In genomic region chr4:23969635-23970034, GRCh38 we compare ENCODE assay signal across 20 cellular contexts.
DNase-seq lines count a peak whose midpoint lies in the region; ATAC-seq and TF ChIP-seq lines count a peak whose summit lies in the region.
"Had no signal": no experiment of that assay in that cellular context is flagged by ENCODE, and none has a peak within 500 bp of the region (broad histone marks: within the 10 kb centered on the region; RNA-seq: fewer than 3 reads in every experiment).

No MANE protein-coding gene starts in this region.

- ATAC-seq in activated CD4-positive, CD25-positive, alpha-beta regulatory T cell treated with anti-CD3 and anti-CD28 coated beads, Interleukin-2, amount 50 U/mL, for 24 hours, result no peak
- no peak for ATAC-seq in foreskin keratinocyte

- H4K8ac ChIP-seq in mesendoderm (ENCODE audit: low read depth, low read length), result no peak overlapping the region

- H3K4ac ChIP-seq in mesendoderm (ENCODE audit: low read depth, low read length), result peak overlapping the region; percentile 46

- no peaks in the 10 kb centered on the region for H3K36me3 Mint-ChIP-seq in endothelial cell (ENCODE audit: low read depth, unreplicated experiment)
- H3K36me3 Mint-ChIP-seq: IgD-negative memory B cell had no signal

- H3K4me3 ChIP-seq in AG10803 (ENCODE audit: low read length) (no peak overlapping the region), KMS-11 (IDR thresholded peaks at IDR 0.05; ENCODE audit: insufficient read depth, low read depth, low read length) (no peak overlapping the region), mesendoderm (ENCODE audit: low read length) (no peak overlapping the region)

- H3K79me1 ChIP-seq in mesendoderm (ENCODE audit: low read length), result no peaks in the 10 kb centered on the region

- H2BK15ac ChIP-seq in mesendoderm (replicated peaks; ENCODE audit: low read depth), result no peak overlapping the region

- H3K23ac ChIP-seq in mesendoderm (ENCODE audit: low read length), result no peak overlapping the region

- H3K36me3 ChIP-seq in KMS-11 (ENCODE audit: insufficient read depth) (no peaks in the 10 kb centered on the region), mesendoderm (ENCODE audit: control insufficient read depth, insufficient read depth, low read length) (no peaks in the 10 kb centered on the region)

- TF ChIP-seq CTCF in AG10803 (conservative IDR thresholded peaks at IDR 0.05; ENCODE audit: low read length), result no peak
- TF ChIP-seq CTCF in KMS-11 (conservative IDR thresholded peaks at IDR 0.05; ENCODE audit: low read depth, low read length), result no peak
- no peak for TF ChIP-seq CTCF in endothelial cell (IDR thresholded peaks at IDR 0.05; ENCODE audit: unreplicated experiment)
- no peak for TF ChIP-seq CTCF in foreskin keratinocyte (conservative IDR thresholded peaks at IDR 0.05)

- H3K27me3 ChIP-seq in KMS-11 (ENCODE audit: insufficient read depth, low read depth) (no peaks in the 10 kb centered on the region), mesendoderm (ENCODE audit: insufficient read depth, low read length, poor library complexity) (no peaks in the 10 kb centered on the region), foreskin keratinocyte (peaks cover 11% of the 10 kb centered on the region)

- H3K4me1 ChIP-seq in KMS-11 (ENCODE audit: low read depth, poor library complexity, severe bottlenecking), result peaks cover 54% of the 10 kb centered on the region
- no peaks in the 10 kb centered on the region for H3K4me1 ChIP-seq in mesendoderm (ENCODE audit: control insufficient read depth, low read depth, low read length)
- H3K4me1 ChIP-seq in foreskin keratinocyte, result no peaks in the 10 kb centered on the region

- H3K56ac ChIP-seq in mesendoderm (ENCODE audit: low read length), result no peak overlapping the region

- no peak overlapping the region for H3K4me3 Mint-ChIP-seq in endothelial cell (ENCODE audit: unreplicated experiment)
- H3K4me3 Mint-ChIP-seq: CD4-positive, alpha-beta T cell; IgD-negative memory B cell had no signal

- H3K27ac Mint-ChIP-seq in endothelial cell (ENCODE audit: unreplicated experiment), result peak overlapping the region; percentile 75
- H3K27ac Mint-ChIP-seq: CD4-positive, alpha-beta T cell; IgD-negative memory B cell had no signal

- H2AFZ ChIP-seq in KMS-11 (ENCODE audit: low read depth), result peak overlapping the region; percentile 20; the same call in 1 of the 2 replicates

- no peak overlapping the region for H2AK5ac ChIP-seq in mesendoderm (ENCODE audit: low read length)

- H3K4me1 Mint-ChIP-seq in endothelial cell (ENCODE audit: unreplicated experiment), result peaks cover 17% of the 10 kb centered on the region
- H3K4me1 Mint-ChIP-seq: IgD-negative memory B cell had no signal

- H2BK120ac ChIP-seq in mesendoderm (ENCODE audit: low read depth, low read length), result no peak overlapping the region

- H4K20me1 ChIP-seq in KMS-11 (ENCODE audit: insufficient read depth), result no peaks in the 10 kb centered on the region

- H3K79me2 ChIP-seq in KMS-11 (ENCODE audit: insufficient read depth, low read depth), result no peaks in the 10 kb centered on the region
- no peaks in the 10 kb centered on the region for H3K79me2 ChIP-seq in mesendoderm (ENCODE audit: control insufficient read depth, insufficient read depth, low read length)

- WGBS in mesendoderm (ENCODE audit: extremely low coverage, insufficient coverage, low lambda C conversion rate), result no CpG with 5 or more reads among the region's 4 CpGs

- no peak overlapping the region for H2BK5ac ChIP-seq in mesendoderm (ENCODE audit: low read length)

- H3K4me2 ChIP-seq in KMS-11 (peak overlapping the region; percentile 89), mesendoderm (ENCODE audit: low read length) (no peak overlapping the region)

- H3K9me3 Mint-ChIP-seq in endothelial cell (ENCODE audit: unreplicated experiment), result no peaks in the 10 kb centered on the region

- H3K9ac ChIP-seq in KMS-11 (no peak overlapping the region), mesendoderm (ENCODE audit: low read length) (no peak overlapping the region)

- no peaks in the 10 kb centered on the region for H3K27me3 Mint-ChIP-seq in endothelial cell (ENCODE audit: unreplicated experiment)
- H3K27me3 Mint-ChIP-seq: CD4-positive, alpha-beta T cell; IgD-negative memory B cell had no signal

- peak; percentile 6 for DNase-seq in AG10803 (ENCODE audit: low read depth)
- DNase-seq in endothelial cell (ENCODE audit: low spot score), result no peak
- no peak for DNase-seq in mesendoderm
- no peak for DNase-seq in foreskin keratinocyte
- no peak for DNase-seq in kidney tubule cell (ENCODE audit: low spot score)
- DNase-seq in GM03348 (ENCODE audit: low spot score), result no peak
- DNase-seq: 8988T; ACHN; CD4-positive, alpha-beta T cell; MV-4-11; NCI-H1105; NCI-H146; NCI-H2029; NCI-H446 treated with DMSO at 0.1 percent for 48 hours; NCI-H526 treated with DMSO at 0.1 percent for 48 hours; SHP77 treated with DMSO at 0.1 percent for 48 hours had no signal

- H3K18ac ChIP-seq in mesendoderm (ENCODE audit: low read length), result no peak overlapping the region

- no peak overlapping the region for H4K5ac ChIP-seq in mesendoderm (ENCODE audit: low read length)

- H3K27ac ChIP-seq in KMS-11 (peak overlapping the region; percentile 75), mesendoderm (ENCODE audit: low read depth, low read length) (no peak overlapping the region), foreskin keratinocyte (no peak overlapping the region)
- H3K27ac ChIP-seq: RWPE1 had no signal
